Comparison of ENCODE assay signal across 8 cellular contexts in genomic region chr1:219385786-219386427, GRCh38.
A peak's percentile ranks its signal among the peaks of the same experiment; 100 is the strongest.
DNase-seq lines count a peak whose midpoint lies in the region; ATAC-seq and TF ChIP-seq lines count a peak whose summit lies in the region.

No MANE protein-coding gene starts in this region.

- no peaks in the 10 kb centered on the region for H3K4me1 ChIP-seq in gastroesophageal sphincter
- H3K4me1 ChIP-seq in prostate gland (replicated peaks) = no peaks in the 10 kb centered on the region

- peak; percentile 75 for TF ChIP-seq CTCF in WI38 (IDR thresholded peaks at IDR 0.05; ENCODE audit: low read depth, low read length)
- TF ChIP-seq CTCF in gastroesophageal sphincter (IDR thresholded peaks at IDR 0.05) = peak; percentile 19 to 67 (median 44)
- TF ChIP-seq CTCF in prostate gland (IDR thresholded peaks at IDR 0.05) = peak; percentile 20 to 66 (median 60)

- intact Hi-C loops in prostate gland (cut with DNase I) = loop anchor here (10.0 kb wide), 1 partner anchor 1041 kb away; the partner anchor contains the start of gene TGFB2

- H3K27me3 ChIP-seq in gastroesophageal sphincter (no peaks in the 10 kb centered on the region), prostate gland (replicated peaks; ENCODE audit: insufficient read depth) (no peaks in the 10 kb centered on the region)

- H3K4me3 ChIP-seq in WI38 (ENCODE audit: low read depth, low read length) (no peak overlapping the region), gastroesophageal sphincter (no peak overlapping the region), prostate gland (no peak overlapping the region)

- DNase-seq in COR-L47 (lab: John Stamatoyannopoulos, UW) (peak; percentile 75), NCI-H1930 (lab: John Stamatoyannopoulos, UW) (peak; percentile 24 to 39), prostate gland (ENCODE audit: low spot score) (peak; percentile 47)

- H3K9me3 ChIP-seq in gastroesophageal sphincter = no peaks in the 10 kb centered on the region
- no peaks in the 10 kb centered on the region for H3K9me3 ChIP-seq in prostate gland

- H3K27ac ChIP-seq in gastroesophageal sphincter (no peak overlapping the region), prostate gland (no peak overlapping the region)

- whole genome bisulfite sequencing in gastroesophageal sphincter (ENCODE audit: low coverage in 1 of 2), 2 donors = 48 to 91% methylated on average over 2 to 3 of the region's 3 CpGs
- 54% methylated on average over 3 of the region's 3 CpGs for WGBS in prostate gland

- TF ChIP-seq EP300 in gastroesophageal sphincter (IDR thresholded peaks at IDR 0.05) = no peak

- peaks cover 0 to 3% of the 10 kb centered on the region in 2 donors for H3K36me3 ChIP-seq in gastroesophageal sphincter
- no peaks in the 10 kb centered on the region for H3K36me3 ChIP-seq in prostate gland

- TF ChIP-seq POLR2A in gastroesophageal sphincter (IDR thresholded peaks at IDR 0.05) = no peak
- TF ChIP-seq POLR2A in prostate gland (IDR thresholded peaks at IDR 0.05) = no peak

- ATAC-seq in GM18909 (IDR thresholded peaks at IDR 0.05; ENCODE audit: poor library complexity, unreplicated experiment) (peak; percentile 89), HG03060 (IDR thresholded peaks at IDR 0.05; ENCODE audit: low read depth, unreplicated experiment) (peak; percentile 82), gastroesophageal sphincter (no peak), GM21737 (IDR thresholded peaks at IDR 0.05; ENCODE audit: unreplicated experiment) (no peak)

Comparison
In these comparisons a context has a peak if more than half of its experiments do, and no peak if none do; other contexts are left out.
1. ATAC-seq: peak in GM18909 (single experiment) and HG03060 (single experiment); none in gastroesophageal sphincter (single experiment) and GM21737 (single experiment).
2. Peak in every context shown above with its lines, with median percentiles within 50 percentile points of each other: DNase-seq and CTCF ChIP-seq.